15 cellular contexts compared by ENCODE assay signal in the genomic region with DNA sequence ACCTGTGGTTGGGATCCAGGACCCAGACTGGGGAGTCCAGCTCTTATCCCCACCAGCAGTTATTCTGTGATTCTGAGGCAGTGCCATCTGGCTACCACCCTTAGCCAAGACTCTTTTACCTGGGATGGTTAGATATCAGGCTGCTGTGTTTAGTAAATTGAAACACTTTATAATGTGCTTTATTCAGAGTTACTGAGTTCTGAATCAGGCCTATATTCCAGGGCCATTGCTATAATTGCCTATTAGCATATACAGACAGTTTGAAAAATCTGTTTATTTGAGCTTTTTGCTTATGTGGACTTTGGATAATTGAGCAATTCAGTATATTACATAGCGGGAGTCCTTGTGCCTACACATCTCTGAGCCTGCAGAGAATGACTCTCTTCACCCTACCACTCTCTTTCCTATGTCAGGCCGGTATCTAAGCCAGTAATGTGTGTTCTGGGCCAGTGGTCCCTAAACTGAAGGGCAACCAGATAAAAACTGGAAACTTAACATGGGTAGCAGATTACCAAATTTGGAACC. TPM values are rescaled to one million over a fixed set of nuclear protein-coding genes. Genes with fewer than 3 reads are reported as not detected.
DNase-seq lines count a peak whose midpoint lies in the region; ATAC-seq, FAIRE-seq and TF ChIP-seq lines count a peak whose summit lies in the region.
"Had no signal": no experiment of that assay in that cellular context is flagged by ENCODE, and none has a peak within 500 bp of the region (broad histone marks: within the 10 kb centered on the region; RNA-seq: fewer than 3 reads in every experiment).

No MANE protein-coding gene starts in this region.

- no peaks in the 10 kb centered on the region for H3K27me3 Mint-ChIP-seq in MCF 10A (ENCODE audit: insufficient read depth, unreplicated experiment)
- no peaks in the 10 kb centered on the region for H3K27me3 Mint-ChIP-seq in memory B cell
- no peaks in the 10 kb centered on the region for H3K27me3 Mint-ChIP-seq in natural killer cell treated with Interleukin-12 subunit alpha and Interleukin-12 subunit beta and Interleukin-15 and Interleukin-18, amount 100 ng/mL, for 72 hours
- H3K27me3 Mint-ChIP-seq: activated naive CD4-positive, alpha-beta T cell treated with anti-CD3 and anti-CD28 coated beads, Interleukin-2, amount 10 ng/mL, durations not matched to agents 7 days and 5 days had no signal

- H3K36me3 ChIP-seq in breast epithelium (no peaks in the 10 kb centered on the region), K562 (ENCODE audit: control insufficient read depth, insufficient read depth, low read length) (no peaks in the 10 kb centered on the region), tibial artery (no peaks in the 10 kb centered on the region)
- H3K36me3 ChIP-seq: suprapubic skin had no signal

- TF ChIP-seq EP300 in K562 (IDR thresholded peaks at IDR 0.05; ENCODE audit: low read length) = no peak

- H4K20me1 ChIP-seq in K562 (replicated peaks; ENCODE audit: control insufficient read depth, insufficient read depth, low read length) = peaks cover 7% of the 10 kb centered on the region; the same call in 1 of the 2 replicates

- H2AFZ ChIP-seq in K562 (ENCODE audit: low read depth, low read length) = no peak overlapping the region

- no peak for ATAC-seq in K562
- ATAC-seq in memory B cell (ENCODE audit: low read depth) = no peak
- ATAC-seq in GM19455 (IDR thresholded peaks at IDR 0.05; ENCODE audit: unreplicated experiment) = no peak
- no peak for ATAC-seq in natural killer cell treated with Interleukin-12 subunit alpha and Interleukin-12 subunit beta and Interleukin-15 and Interleukin-18, amount 100 ng/mL, for 72 hours

- TF ChIP-seq CTCF in MCF 10A (IDR thresholded peaks at IDR 0.05; ENCODE audit: unreplicated experiment) (no peak), breast epithelium (IDR thresholded peaks at IDR 0.05) (no peak), K562 (IDR thresholded peaks at IDR 0.05 in 2 of 3, conservative IDR thresholded peaks at IDR 0.05 in 1 of 3; ENCODE audit: insufficient read depth in 2 of 3, low read depth in 1 of 3, low read length in 3 of 3) (no peak), tibial artery (IDR thresholded peaks at IDR 0.05) (no peak)

- peak overlapping the region in 1 of 2 donors; percentile 22 for H3K27ac ChIP-seq in breast epithelium
- no peak overlapping the region for H3K27ac ChIP-seq in K562 (ENCODE audit: extremely low read depth, low read depth, low read length)
- H3K27ac ChIP-seq in tibial artery = peak overlapping the region; percentile 67
- H3K27ac ChIP-seq: foreskin keratinocyte, suprapubic skin had no signal

- CTCF ChIA-PET in MCF 10A (lab: Yijun Ruan, JAX) (interaction anchor here (0.5 to 1.3 kb wide), 5 partner anchors 9 to 738 kb away, joined by 3 to 5 read pairs (median 3); no protein-coding TSS in a partner anchor), K562 (lab: Yijun Ruan, JAX; ENCODE audit: low intra/inter-chr PET ratio) (no interaction called here)

- in situ Hi-C loops in K562 (cut with MboI) = no loop called here

- peaks cover 36% of the 10 kb centered on the region for H3K79me2 ChIP-seq in K562 (ENCODE audit: control insufficient read depth, insufficient read depth, low read length)

- BruUV-seq in MCF 10A (replicated peaks; lab: Mats Ljungman, UMichigan) = no TSS peak
- no TSS peak for BruUV-seq in K562 (replicated peaks; lab: Mats Ljungman, UMichigan)

- TF ChIP-seq POLR2A in breast epithelium (IDR thresholded peaks at IDR 0.05) = no peak
- no peak for TF ChIP-seq POLR2A in K562 (conservative IDR thresholded peaks at IDR 0.05)

- WGBS in K562 (ENCODE audit: insufficient coverage, low coverage, missing lambda C conversion rate) = 58% methylated on average over 2 of the region's 2 CpGs

- no peaks in the 10 kb centered on the region for H3K9me3 ChIP-seq in breast epithelium
- no peaks in the 10 kb centered on the region for H3K9me3 ChIP-seq in K562 (replicated peaks; ENCODE audit: control insufficient read depth, insufficient read depth, low read depth, low read length)
- H3K9me3 ChIP-seq in tibial artery = no peaks in the 10 kb centered on the region
- H3K9me3 ChIP-seq: suprapubic skin had no signal

- DNase-seq in MCF 10A (ENCODE audit: unreplicated experiment) (no peak), breast epithelium (ENCODE audit: low spot score in 2 of 2) (no peak), K562 (ENCODE audit: extremely low read depth in 1 of 4, low spot score in 3 of 4) (no peak), memory B cell (ENCODE audit: low spot score in 2 of 2) (no peak), tibial artery (no peak), COR-L47 (lab: John Stamatoyannopoulos, UW) (no peak)
- no peak for DNase-seq in natural killer cell treated with Interleukin-12 subunit alpha and Interleukin-12 subunit beta and Interleukin-15 and Interleukin-18, amount 100 ng/mL, for 72 hours (ENCODE audit: low spot score)
- DNase-seq: activated naive CD4-positive, alpha-beta T cell treated with anti-CD3 and anti-CD28 coated beads, Interleukin-2, amount 10 ng/mL, durations not matched to agents 7 days and 5 days; effector memory CD4-positive, alpha-beta T cell; NCI-H1930; NCI-H526; T-helper 1 cell had no signal

- H3K9me1 ChIP-seq in K562 (ENCODE audit: control insufficient read depth, insufficient read depth, low read length) = no peaks in the 10 kb centered on the region

- H3K9me3 Mint-ChIP-seq in MCF 10A (ENCODE audit: unreplicated experiment) (no peaks in the 10 kb centered on the region), memory B cell (no peaks in the 10 kb centered on the region)
- no peaks in the 10 kb centered on the region for H3K9me3 Mint-ChIP-seq in natural killer cell treated with Interleukin-12 subunit alpha and Interleukin-12 subunit beta and Interleukin-15 and Interleukin-18, amount 100 ng/mL, for 72 hours
- H3K9me3 Mint-ChIP-seq: activated naive CD4-positive, alpha-beta T cell treated with anti-CD3 and anti-CD28 coated beads, Interleukin-2, amount 10 ng/mL, durations not matched to agents 7 days and 5 days had no signal

- H3K27ac Mint-ChIP-seq in MCF 10A (ENCODE audit: low read depth, unreplicated experiment) = peak overlapping the region; percentile 49
- peak overlapping the region; percentile 84 for H3K27ac Mint-ChIP-seq in memory B cell
- no peak overlapping the region for H3K27ac Mint-ChIP-seq in natural killer cell treated with Interleukin-12 subunit alpha and Interleukin-12 subunit beta and Interleukin-15 and Interleukin-18, amount 100 ng/mL, for 72 hours
- H3K27ac Mint-ChIP-seq: activated naive CD4-positive, alpha-beta T cell treated with anti-CD3 and anti-CD28 coated beads, Interleukin-2, amount 10 ng/mL, durations not matched to agents 7 days and 5 days had no signal

- peaks cover 10% of the 10 kb centered on the region for H3K4me1 Mint-ChIP-seq in MCF 10A (ENCODE audit: insufficient read depth, unreplicated experiment)
- peaks cover 49% of the 10 kb centered on the region for H3K4me1 Mint-ChIP-seq in memory B cell
- H3K4me1 Mint-ChIP-seq in natural killer cell treated with Interleukin-12 subunit alpha and Interleukin-12 subunit beta and Interleukin-15 and Interleukin-18, amount 100 ng/mL, for 72 hours (ENCODE audit: low read depth in 2 of 2) = peaks cover 27 to 29% of the 10 kb centered on the region in 2 donors

- peak; percentile 68 for FAIRE-seq in K562 (lab: Jason Lieb, UNC)

- no peak overlapping the region for H3K9ac ChIP-seq in K562 (ENCODE audit: insufficient read depth in 1 of 2, low read depth in 2 of 2, low read length in 2 of 2)

- H3K27me3 ChIP-seq in breast epithelium = no peaks in the 10 kb centered on the region
- no peaks in the 10 kb centered on the region for H3K27me3 ChIP-seq in K562 (ENCODE audit: control insufficient read depth in 2 of 2, insufficient read depth in 2 of 2, low read length in 2 of 2)
- no peaks in the 10 kb centered on the region for H3K27me3 ChIP-seq in tibial artery
- H3K27me3 ChIP-seq: foreskin keratinocyte, suprapubic skin had no signal

- POLR2A ChIA-PET in MCF 10A (lab: Yijun Ruan, JAX) = interaction anchor here (0.6 to 4.2 kb wide), 10 partner anchors 9 to 77 kb away, joined by 3 to 18 read pairs (median 5); no protein-coding TSS in a partner anchor
- POLR2A ChIA-PET in K562 (lab: Yijun Ruan, JAX) = interaction anchor here (0.7 to 1.3 kb wide), 4 partner anchors 20 to 31 kb away, joined by 3 to 4 read pairs (median 3); no protein-coding TSS in a partner anchor

- H3K4me3 ChIP-seq in breast epithelium = no peak overlapping the region
- no peak overlapping the region for H3K4me3 ChIP-seq in K562
- H3K4me3 ChIP-seq in tibial artery = no peak overlapping the region
- H3K4me3 ChIP-seq: suprapubic skin had no signal

- H3K36me3 Mint-ChIP-seq in MCF 10A (ENCODE audit: insufficient read depth, unreplicated experiment) (no peaks in the 10 kb centered on the region), memory B cell (peaks cover 7% of the 10 kb centered on the region)
- H3K36me3 Mint-ChIP-seq in natural killer cell treated with Interleukin-12 subunit alpha and Interleukin-12 subunit beta and Interleukin-15 and Interleukin-18, amount 100 ng/mL, for 72 hours = no peaks in the 10 kb centered on the region
- H3K36me3 Mint-ChIP-seq: activated naive CD4-positive, alpha-beta T cell treated with anti-CD3 and anti-CD28 coated beads, Interleukin-2, amount 10 ng/mL, durations not matched to agents 7 days and 5 days had no signal

- intact Hi-C loops in MCF 10A (cut with micrococcal nuclease) = no loop called here
- intact Hi-C loops in breast epithelium (cut with DNase I; ENCODE audit: low total_unique reads) = no loop called here
- intact Hi-C loops in K562 (cut with micrococcal nuclease) = no loop called here
- intact Hi-C loops in tibial artery (cut with DNase I; ENCODE audit: low total_unique reads) = no loop called here

- H3K4me2 ChIP-seq in K562 (ENCODE audit: insufficient read depth, low read length) = no peak overlapping the region

- H3K4me3 Mint-ChIP-seq in MCF 10A (ENCODE audit: unreplicated experiment) (no peak overlapping the region), memory B cell (peak overlapping the region; percentile 17)
- H3K4me3 Mint-ChIP-seq in natural killer cell treated with Interleukin-12 subunit alpha and Interleukin-12 subunit beta and Interleukin-15 and Interleukin-18, amount 100 ng/mL, for 72 hours = no peak overlapping the region
- H3K4me3 Mint-ChIP-seq: activated naive CD4-positive, alpha-beta T cell treated with anti-CD3 and anti-CD28 coated beads, Interleukin-2, amount 10 ng/mL, durations not matched to agents 7 days and 5 days had no signal

- H3K4me1 ChIP-seq in breast epithelium (peaks cover 4 to 16% of the 10 kb centered on the region in 2 donors), K562 (replicated peaks in 1 of 2; ENCODE audit: control insufficient read depth in 2 of 2, insufficient read depth in 2 of 2, low read length in 2 of 2) (peaks cover 6 to 8% of the 10 kb centered on the region in 2 experiments; a peak in 4 of 5 replicates), tibial artery (peaks cover 10 to 50% (median 30%) of the 10 kb centered on the region in 4 donors)

- no peak for TF ChIP-seq RAD21 in K562 (CRISPR knock-in tag; conservative IDR thresholded peaks at IDR 0.05 in 1 of 2, IDR thresholded peaks at IDR 0.05 in 1 of 2)

RNA-seq across cellular contexts. Expression of a gene that starts 45.4 kb away (rescaled TPM):
- total RNA-seq in MCF 10A (2022) (32.8 and 33.2 TPM in 2 replicates), breast epithelium (10 to 100 TPM; 29.0 to 53.7 (median 40.6) TPM), K562 (2014; rRNA removed) (21.7 and 25.8 TPM in 2 replicates), K562 (2014; rRNA removed; fragmentation: Illumina TruSeq; extraction: Trizol) (13.2 and 14.2 TPM in 2 replicates), K562 (2015; rRNA removed; fragmentation: Illumina TruSeq; extraction: Trizol) (15.5 and 15.6 TPM in 2 replicates), K562 (2021) (27.5 and 28.5 TPM in 2 replicates)
- 54.4 and 56.3 TPM in 2 replicates for total RNA-seq in K562 (2011; cell fraction: chromatin; rRNA removed; ENCODE audit: low replicate concordance)
- 28.3 and 29.1 TPM in 2 replicates for total RNA-seq in K562 (2011; cell fraction: nucleolus; rRNA removed)
- total RNA-seq in K562 (2011; cell fraction: nucleoplasm; rRNA removed) = 38.1 and 45.0 TPM in 2 replicates
- polyA plus RNA-seq in K562 (2011; rRNA removed) (17.5 and 24.0 TPM in 2 replicates), K562 (2014; fragmentation: Illumina TruSeq; extraction: Trizol) (20.3 and 21.3 TPM in 2 replicates), K562 (2014; fragmentation: Nextera tagmentation; extraction: Ambion mirVana) (1 to 10 TPM; 5.3 TPM), K562 (2014; rRNA removed) (18.7 and 19.4 TPM in 2 replicates)
- polyA plus RNA-seq in K562 (2011; cell fraction: cytosol; rRNA removed) = 13.7 and 15.9 TPM in 2 replicates
- 46.8 and 47.8 TPM in 2 replicates for polyA plus RNA-seq in K562 (2011; cell fraction: nucleus; rRNA removed)
- polyA plus RNA-seq in K562 (2012) = 16.4 and 21.1 TPM in 2 replicates
- 24.5 and 36.4 TPM in 2 replicates for polyA minus RNA-seq in K562 (2011; rRNA and poly(A)+ RNA removed)
- 17.6 and 25.8 TPM in 2 replicates for polyA minus RNA-seq in K562 (2011; cell fraction: cytosol; rRNA and poly(A)+ RNA removed)
- polyA minus RNA-seq in K562 (2011; cell fraction: nucleus; rRNA and poly(A)+ RNA removed) = 28.0 and 53.1 TPM in 2 replicates
- total RNA-seq in natural killer cell treated with Interleukin-12 subunit alpha and Interleukin-12 subunit beta and Interleukin-15 and Interleukin-18, amount 100 ng/mL, for 72 hours = 10 to 100 TPM; 32.3 to 48.0 TPM

Comparison
In these comparisons a context has a peak if more than half of its experiments do, and no peak if none do; other contexts are left out.
1. H3K27ac Mint-ChIP-seq: peak in MCF 10A (single experiment) and memory B cell (single experiment); none in natural killer cell treated with Interleukin-12 subunit alpha and Interleukin-12 subunit beta and Interleukin-15 and Interleukin-18, amount 100 ng/mL, for 72 hours (0 of 2).